8 cellular contexts compared by ENCODE assay signal in genomic region chr10:63465293-63466167, GRCh38. TPM values are rescaled to one million over a fixed set of nuclear protein-coding genes. Genes with fewer than 3 reads are reported as not detected.
DNase-seq lines count a peak whose midpoint lies in the region; ATAC-seq, FAIRE-seq and TF ChIP-seq lines count a peak whose summit lies in the region.

JMJD1C (minus strand) TSS chr10:63465977; CDS start chr10:63465662, 315 bp downstream.

- no peak for FAIRE-seq in kidney (lab: Jason Lieb, UNC)

- no peaks in the 10 kb centered on the region for H3K9me3 ChIP-seq in kidney (ENCODE audit: control insufficient read depth in 1 of 2, low read length in 2 of 2)

- H3K4me3 ChIP-seq in kidney (ENCODE audit: low read length in 2 of 2) = peak within 1 kb of the TSS; percentile 87

- no peaks in the 10 kb centered on the region for H3K36me3 ChIP-seq in kidney (ENCODE audit: control insufficient read depth in 1 of 2, insufficient read depth in 2 of 2, low read length in 2 of 2)

- TF ChIP-seq POLR2A in GM18505 (IDR thresholded peaks at IDR 0.05; ENCODE audit: borderline replicate concordance, extremely low read depth, insufficient read depth, insufficient read length) = peak; percentile 79

- peak within 1 kb of the TSS; percentile 63 to 88 for H3K9ac ChIP-seq in kidney (ENCODE audit: low read length in 2 of 2)

- no peak for TF ChIP-seq CTCF in kidney (IDR thresholded peaks at IDR 0.05; ENCODE audit: borderline replicate concordance, extremely low read depth, insufficient read depth)

- H3K4me1 ChIP-seq in kidney (ENCODE audit: control insufficient read depth in 1 of 2, insufficient read depth in 1 of 2, low read depth in 1 of 2, low read length in 2 of 2) = peaks cover 0 to 4% of the 10 kb centered on the region in 2 donors

- peak within 1 kb of the TSS; percentile 93 to 98 for H3K27ac ChIP-seq in kidney (ENCODE audit: low read depth in 2 of 2, low read length in 2 of 2)

- ATAC-seq in GM18505 (IDR thresholded peaks at IDR 0.05; ENCODE audit: unreplicated experiment) (peak; percentile 65), HG02943 (IDR thresholded peaks at IDR 0.05; ENCODE audit: low read depth, unreplicated experiment) (peak; percentile 66)

- intact Hi-C loops in kidney (cut with DNase I) = no loop called here

- DNase-seq in A172 (ENCODE audit: low spot score) (peak; percentile 42), NCI-H2227 (lab: John Stamatoyannopoulos, UW; ENCODE audit: unreplicated experiment) (peak; percentile 87), cerebellum (ENCODE audit: low spot score) (peak; percentile 63), kidney (peak; percentile 92)
- peak; percentile 39 for DNase-seq in activated CD4-positive, alpha-beta T cell treated with anti-CD3 and anti-CD28 coated beads for 1 hour
- peak; percentile 75 for DNase-seq in stimulated activated CD4-positive, alpha-beta T cell treated with anti-CD3 and anti-CD28 coated beads, Interleukin-15, amount 100 ng/mL, for 24 hours

RNA-seq across cellular contexts. Expression of gene JMJD1C, which starts in this region (rescaled TPM):
- 71.6 and 98.3 TPM in 2 replicates for total RNA-seq in A172 (2014; rRNA removed; shearing (Covaris generic))
- 205 TPM for total RNA-seq in cerebellum
- total RNA-seq in kidney = 92.9 TPM
- 18.9 TPM for polyA plus RNA-seq in kidney (ENCODE audit: insufficient read depth, low read depth, low replicate concordance)

Comparison
In these comparisons a context has a peak if more than half of its experiments do, and no peak if none do; other contexts are left out.
1. Peak in every context shown above with its lines: DNase-seq, ATAC-seq, H3K4me3 ChIP-seq and H3K27ac ChIP-seq.
2. DNase-seq: peak in every context shown above with its lines; median percentile 92 in kidney; 87 in NCI-H2227; 75 in stimulated activated CD4-positive, alpha-beta T cell treated with anti-CD3 and anti-CD28 coated beads, Interleukin-15, amount 100 ng/mL, for 24 hours; 63 in cerebellum; 42 in A172; 39 in activated CD4-positive, alpha-beta T cell treated with anti-CD3 and anti-CD28 coated beads for 1 hour.